9 cellular contexts compared by ENCODE assay signal in the genomic region with DNA sequence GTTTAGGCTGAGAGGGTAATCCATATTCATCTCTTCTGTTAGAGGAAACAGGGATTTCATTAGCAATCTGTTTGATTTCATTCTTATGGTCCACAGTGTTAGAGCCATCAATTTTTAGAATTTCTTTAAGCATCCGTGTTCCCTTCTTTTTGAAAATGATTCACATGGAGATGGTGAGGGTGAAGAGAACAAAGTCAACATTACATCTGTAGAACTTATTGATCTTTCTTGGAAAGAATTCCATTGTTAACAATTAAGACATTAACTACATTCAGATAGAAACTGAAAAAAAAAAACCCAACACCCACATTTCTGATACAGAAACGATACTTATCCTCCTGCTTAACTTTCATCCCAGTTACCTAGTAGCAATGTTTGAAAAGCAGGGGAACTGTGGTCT.
"Had no signal": no experiment of that assay in that cellular context is flagged by ENCODE, and none has a peak within 500 bp of the region (broad histone marks: within the 10 kb centered on the region; RNA-seq: fewer than 3 reads in every experiment).

No MANE protein-coding gene starts in this region.

- H3K27ac Mint-ChIP-seq: GM23338, HFFc6 had no signal

- H3K9me3 ChIP-seq: HAP-1 had no signal

- H3K9me3 Mint-ChIP-seq: GM23338, HFFc6 had no signal

- DNase-seq: H7, HFFc6, IMR-90, KG1 had no signal

- H3K4me2 ChIP-seq: GM23338 had no signal

- ATAC-seq: GM23338, HCT116, K562 had no signal

- H3K4me1 Mint-ChIP-seq: GM23338 had no signal

- H3K4me3 Mint-ChIP-seq: GM23338, HFFc6 had no signal

- H2AFZ ChIP-seq: GM23338 had no signal

- H3K4me3 ChIP-seq: GM23338, HAP-1, K562 had no signal

- H3K27ac ChIP-seq: HL-60 had no signal

- FAIRE-seq: K562 had no signal
